ENCODE assay signal across 1 cellular context in the genomic region with DNA sequence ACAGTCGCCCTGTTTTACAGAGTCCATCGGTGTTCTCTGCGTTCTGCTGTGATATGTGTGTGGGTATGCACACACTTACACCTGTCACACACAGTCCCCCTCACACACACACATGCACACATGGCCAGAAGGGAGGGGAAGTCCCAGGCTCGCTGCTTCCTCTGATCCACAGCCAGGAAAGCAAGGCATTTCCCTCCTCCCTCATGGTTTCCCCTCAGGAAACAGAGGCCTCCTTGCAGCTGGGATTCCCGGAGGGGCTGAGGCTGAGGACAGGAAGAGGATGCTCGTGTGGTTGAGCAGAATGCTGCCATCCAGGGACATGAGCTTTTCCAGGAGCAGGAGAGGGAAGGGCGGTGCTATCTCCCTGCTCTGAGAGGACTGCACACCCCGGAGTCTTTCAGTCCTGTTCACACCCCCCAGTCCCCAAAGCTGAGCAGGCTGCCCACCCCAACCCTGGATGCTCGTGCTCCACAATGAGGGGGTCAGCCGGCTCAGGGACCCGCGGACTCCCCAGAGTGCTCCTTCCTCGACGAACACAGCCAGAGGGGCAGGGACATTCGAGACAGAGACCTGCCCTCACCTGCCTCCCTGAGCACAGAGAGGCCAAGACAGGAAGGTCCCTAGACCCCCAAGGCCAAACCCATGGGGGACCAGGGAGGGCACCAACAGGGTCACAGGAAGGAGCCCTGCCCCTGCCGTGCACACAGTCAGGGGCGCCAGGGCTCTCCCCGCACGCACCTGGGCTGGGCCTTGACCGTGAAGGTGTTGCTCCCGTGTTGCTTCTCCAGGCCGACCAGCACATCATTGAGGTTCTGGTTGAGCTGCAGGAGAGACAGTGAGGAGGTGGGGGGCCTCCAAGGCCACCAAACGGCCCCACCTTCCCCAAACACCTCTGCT.
TF ChIP-seq lines count a peak whose summit lies in the region.

No MANE protein-coding gene starts in this region.

TF ChIP-seq in GM23338, 12 proteins besides CTCF, POLR2A, EP300 and RAD21 (continued from another document):
- TF ChIP-seq, protein P1, sequence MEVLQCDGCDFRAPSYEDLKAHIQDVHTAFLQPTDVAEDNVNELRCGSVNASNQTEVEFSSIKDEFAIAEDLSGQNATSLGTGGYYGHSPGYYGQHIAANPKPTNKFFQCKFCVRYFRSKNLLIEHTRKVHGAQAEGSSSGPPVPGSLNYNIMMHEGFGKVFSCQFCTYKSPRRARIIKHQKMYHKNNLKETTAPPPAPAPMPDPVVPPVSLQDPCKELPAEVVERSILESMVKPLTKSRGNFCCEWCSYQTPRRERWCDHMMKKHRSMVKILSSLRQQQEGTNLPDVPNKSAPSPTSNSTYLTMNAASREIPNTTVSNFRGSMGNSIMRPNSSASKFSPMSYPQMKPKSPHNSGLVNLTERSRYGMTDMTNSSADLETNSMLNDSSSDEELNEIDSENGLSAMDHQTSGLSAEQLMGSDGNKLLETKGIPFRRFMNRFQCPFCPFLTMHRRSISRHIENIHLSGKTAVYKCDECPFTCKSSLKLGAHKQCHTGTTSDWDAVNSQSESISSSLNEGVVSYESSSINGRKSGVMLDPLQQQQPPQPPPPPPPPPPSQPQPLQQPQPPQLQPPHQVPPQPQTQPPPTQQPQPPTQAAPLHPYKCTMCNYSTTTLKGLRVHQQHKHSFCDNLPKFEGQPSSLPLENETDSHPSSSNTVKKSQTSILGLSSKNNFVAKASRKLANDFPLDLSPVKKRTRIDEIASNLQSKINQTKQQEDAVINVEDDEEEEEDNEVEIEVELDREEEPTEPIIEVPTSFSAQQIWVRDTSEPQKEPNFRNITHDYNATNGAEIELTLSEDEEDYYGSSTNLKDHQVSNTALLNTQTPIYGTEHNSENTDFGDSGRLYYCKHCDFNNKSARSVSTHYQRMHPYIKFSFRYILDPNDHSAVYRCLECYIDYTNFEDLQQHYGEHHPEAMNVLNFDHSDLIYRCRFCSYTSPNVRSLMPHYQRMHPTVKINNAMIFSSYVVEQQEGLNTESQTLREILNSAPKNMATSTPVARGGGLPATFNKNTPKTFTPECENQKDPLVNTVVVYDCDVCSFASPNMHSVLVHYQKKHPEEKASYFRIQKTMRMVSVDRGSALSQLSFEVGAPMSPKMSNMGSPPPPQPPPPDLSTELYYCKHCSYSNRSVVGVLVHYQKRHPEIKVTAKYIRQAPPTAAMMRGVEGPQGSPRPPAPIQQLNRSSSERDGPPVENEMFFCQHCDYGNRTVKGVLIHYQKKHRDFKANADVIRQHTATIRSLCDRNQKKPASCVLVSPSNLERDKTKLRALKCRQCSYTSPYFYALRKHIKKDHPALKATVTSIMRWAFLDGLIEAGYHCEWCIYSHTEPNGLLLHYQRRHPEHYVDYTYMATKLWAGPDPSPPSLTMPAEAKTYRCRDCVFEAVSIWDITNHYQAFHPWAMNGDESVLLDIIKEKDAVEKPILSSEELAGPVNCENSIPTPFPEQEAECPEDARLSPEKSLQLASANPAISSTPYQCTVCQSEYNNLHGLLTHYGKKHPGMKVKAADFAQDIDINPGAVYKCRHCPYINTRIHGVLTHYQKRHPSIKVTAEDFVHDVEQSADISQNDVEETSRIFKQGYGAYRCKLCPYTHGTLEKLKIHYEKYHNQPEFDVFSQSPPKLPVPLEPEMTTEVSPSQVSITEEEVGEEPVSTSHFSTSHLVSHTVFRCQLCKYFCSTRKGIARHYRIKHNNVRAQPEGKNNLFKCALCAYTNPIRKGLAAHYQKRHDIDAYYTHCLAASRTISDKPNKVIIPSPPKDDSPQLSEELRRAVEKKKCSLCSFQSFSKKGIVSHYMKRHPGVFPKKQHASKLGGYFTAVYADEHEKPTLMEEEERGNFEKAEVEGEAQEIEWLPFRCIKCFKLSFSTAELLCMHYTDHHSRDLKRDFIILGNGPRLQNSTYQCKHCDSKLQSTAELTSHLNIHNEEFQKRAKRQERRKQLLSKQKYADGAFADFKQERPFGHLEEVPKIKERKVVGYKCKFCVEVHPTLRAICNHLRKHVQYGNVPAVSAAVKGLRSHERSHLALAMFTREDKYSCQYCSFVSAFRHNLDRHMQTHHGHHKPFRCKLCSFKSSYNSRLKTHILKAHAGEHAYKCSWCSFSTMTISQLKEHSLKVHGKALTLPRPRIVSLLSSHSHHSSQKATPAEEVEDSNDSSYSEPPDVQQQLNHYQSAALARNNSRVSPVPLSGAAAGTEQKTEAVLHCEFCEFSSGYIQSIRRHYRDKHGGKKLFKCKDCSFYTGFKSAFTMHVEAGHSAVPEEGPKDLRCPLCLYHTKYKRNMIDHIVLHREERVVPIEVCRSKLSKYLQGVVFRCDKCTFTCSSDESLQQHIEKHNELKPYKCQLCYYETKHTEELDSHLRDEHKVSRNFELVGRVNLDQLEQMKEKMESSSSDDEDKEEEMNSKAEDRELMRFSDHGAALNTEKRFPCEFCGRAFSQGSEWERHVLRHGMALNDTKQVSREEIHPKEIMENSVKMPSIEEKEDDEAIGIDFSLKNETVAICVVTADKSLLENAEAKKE (CRISPR knock-in tag; IDR thresholded peaks at IDR 0.05), result no peak
- TF ChIP-seq POLR2AphosphoS5 (IDR thresholded peaks at IDR 0.05; ENCODE audit: low read depth), result no peak
- TF ChIP-seq JUNB (IDR thresholded peaks at IDR 0.05; ENCODE audit: unreplicated experiment), result no peak
